ENCODE assay signal across 8 cellular contexts in the genomic region with DNA sequence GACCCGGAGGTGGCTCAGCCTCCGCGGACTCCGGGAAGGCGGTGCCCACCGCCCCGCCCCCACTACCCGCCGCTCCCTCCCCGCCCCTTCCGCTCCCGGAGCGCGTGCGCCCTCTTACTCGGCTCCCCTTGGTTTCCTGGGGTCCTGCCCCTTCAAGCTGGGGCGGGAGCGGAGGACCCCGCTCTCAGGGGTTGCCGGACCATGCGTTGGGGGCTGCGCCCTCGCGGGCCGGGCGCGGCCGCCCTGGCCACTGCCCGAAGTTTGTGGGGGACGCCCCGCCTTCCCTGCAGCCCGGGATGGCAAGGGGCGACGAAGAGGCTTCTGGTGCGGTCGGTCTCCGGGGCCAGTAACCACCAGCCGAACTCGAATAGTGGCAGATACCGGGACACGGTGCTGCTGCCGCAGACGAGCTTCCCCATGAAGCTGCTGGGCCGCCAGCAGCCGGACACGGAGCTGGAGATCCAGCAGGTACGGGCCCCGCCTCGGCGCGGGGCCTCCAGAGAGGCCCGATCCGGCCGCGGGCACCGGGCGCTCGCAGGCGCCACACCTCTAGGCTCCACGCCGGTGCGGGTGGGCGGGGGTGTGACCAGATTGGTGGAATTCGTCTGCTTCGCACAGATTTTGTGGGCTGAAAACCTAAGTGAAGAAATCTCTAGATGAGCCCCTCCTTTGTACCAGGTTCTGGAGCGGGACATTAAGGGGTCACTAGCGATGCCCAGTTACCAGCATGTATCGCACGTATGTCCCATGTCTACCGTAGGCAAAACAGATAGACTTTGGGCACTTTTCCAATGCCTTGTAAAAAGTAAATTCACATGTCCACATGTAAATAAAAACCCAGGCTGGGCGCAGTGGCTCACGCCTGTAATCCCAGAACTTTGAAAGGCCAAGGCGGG. TPM values are rescaled to one million over a fixed set of nuclear protein-coding genes. Genes with fewer than 3 reads are reported as not detected.
A peak's percentile ranks its signal among the peaks of the same experiment; 100 is the strongest.
DNase-seq lines count a peak whose midpoint lies in the region; ATAC-seq and TF ChIP-seq lines count a peak whose summit lies in the region.

TSS of gene IARS2 (plus strand) at position 117 of the 896 bp plus-strand sequence. CDS start at position 202, 85 bp downstream.

- peak within 1 kb of the TSS; percentile 95 for H3K4me3 ChIP-seq in kidney epithelial cell (ENCODE audit: low read depth, low read length)

- H3K36me3 ChIP-seq in kidney epithelial cell (ENCODE audit: control insufficient read depth, insufficient read depth, low read length), result no peaks in the 10 kb centered on the region

- TF ChIP-seq CTCF in kidney epithelial cell (IDR thresholded peaks at IDR 0.05; ENCODE audit: insufficient read depth, low read length, poor library complexity, severe bottlenecking), result no peak

- DNase-seq in A172 (ENCODE audit: low spot score), result peak; percentile 78
- peak; percentile 88 for DNase-seq in NCI-H2196 (lab: John Stamatoyannopoulos, UW; ENCODE audit: unreplicated experiment)
- DNase-seq in cerebellar cortex (ENCODE audit: low spot score), result peak; percentile 79
- peak; percentile 38 for DNase-seq in kidney epithelial cell (ENCODE audit: low read depth)
- peak; percentile 83 to 91 for DNase-seq in stimulated activated CD4-positive, alpha-beta T cell treated with anti-CD3 and anti-CD28 coated beads, Interleukin-15, amount 100 ng/mL, for 48 hours (ENCODE audit: low read depth in 2 of 2)

- H3K27me3 ChIP-seq in kidney epithelial cell (ENCODE audit: control insufficient read depth, insufficient read depth, low read length), result no peaks in the 10 kb centered on the region

- ATAC-seq in GM18519 (IDR thresholded peaks at IDR 0.05; ENCODE audit: low FRiP score, unreplicated experiment) (peak; percentile 29), HG03045 (IDR thresholded peaks at IDR 0.05; ENCODE audit: unreplicated experiment) (peak; percentile 65)
- peak; percentile 69 to 76 for ATAC-seq in activated CD4-positive, CD25-positive, alpha-beta regulatory T cell treated with anti-CD3 and anti-CD28 coated beads, Interleukin-2, amount 50 U/mL, for 24 hours

RNA-seq across cellular contexts. Expression of gene IARS2, which starts in this region (rescaled TPM):
- 152 and 176 TPM in 2 replicates for total RNA-seq in A172 (2014; rRNA removed; shearing (Covaris generic))
- 66.3 and 71.8 TPM in 2 replicates for total RNA-seq in kidney epithelial cell

Comparison
In these comparisons a context has a peak if more than half of its experiments do, and no peak if none do; other contexts are left out.
1. Peak in every context shown above with its lines: DNase-seq, ATAC-seq and H3K4me3 ChIP-seq.
2. DNase-seq: peak in every context shown above with its lines; median percentile 88 in NCI-H2196; 87 in stimulated activated CD4-positive, alpha-beta T cell treated with anti-CD3 and anti-CD28 coated beads, Interleukin-15, amount 100 ng/mL, for 48 hours; 79 in cerebellar cortex; 78 in A172; 38 in kidney epithelial cell.